8 cellular contexts compared by ENCODE assay signal in genomic region chr3:38497026-38497425, GRCh38. TPM values are rescaled to one million over a fixed set of nuclear protein-coding genes. Genes with fewer than 3 reads are reported as not detected.
DNase-seq lines count a peak whose midpoint lies in the region; ATAC-seq, FAIRE-seq and TF ChIP-seq lines count a peak whose summit lies in the region.

No MANE protein-coding gene starts in this region.

- no peaks in the 10 kb centered on the region for H3K23me2 ChIP-seq in H1 (ENCODE audit: low read depth, low read length)

- H3K18ac ChIP-seq in H1 (ENCODE audit: extremely low read depth, low read length) = no peak overlapping the region

- TF ChIP-seq CTCF in H1 (IDR thresholded peaks at IDR 0.05; ENCODE audit: control extremely low read depth in 1 of 3, insufficient read depth in 1 of 3, low read depth in 1 of 3, low read length in 3 of 3) (no peak), osteocyte (IDR thresholded peaks at IDR 0.05) (no peak), mucosa of descending colon (IDR thresholded peaks at IDR 0.05) (no peak)

- no peaks in the 10 kb centered on the region for H3K79me1 ChIP-seq in H1 (ENCODE audit: low read depth, low read length)

- peaks cover 12% of the 10 kb centered on the region for H3K4me1 Mint-ChIP-seq in osteocyte (ENCODE audit: unreplicated experiment)

- H3K56ac ChIP-seq in H1 (replicated peaks; ENCODE audit: insufficient read length, low read depth, low read length) = no peak overlapping the region

- H3K4ac ChIP-seq in H1 (replicated peaks; ENCODE audit: insufficient read length, low read depth, low read length) = no peak overlapping the region

- no peak overlapping the region for H2BK20ac ChIP-seq in H1 (ENCODE audit: low read length)

- no peak overlapping the region for H2BK12ac ChIP-seq in H1 (ENCODE audit: low read depth, low read length)

- H3K27ac ChIP-seq in H1 (ENCODE audit: low read depth, low read length) = no peak overlapping the region

- no peaks in the 10 kb centered on the region for H3K27me3 ChIP-seq in H1 (replicated peaks in 1 of 4; ENCODE audit: control insufficient read depth in 3 of 4, extremely low read depth in 1 of 4, insufficient read depth in 3 of 4, low read length in 3 of 4)

- no peak overlapping the region for H2AK5ac ChIP-seq in H1 (ENCODE audit: low read depth, low read length)

- CTCF ChIA-PET in H1 (lab: Charles Lee; ENCODE audit: partially characterized antibody) = interaction anchor here (0.6 to 3.8 kb wide), 24 partner anchors 9 to 379 kb away, joined by 3 to 28 read pairs (median 4); partner anchors contain the start of gene XYLB

- H4K91ac ChIP-seq in H1 (replicated peaks; ENCODE audit: insufficient read length, low read length) = no peak overlapping the region

- H4K20me1 ChIP-seq in H1 (replicated peaks in 1 of 2; ENCODE audit: control insufficient read depth in 1 of 2, insufficient read depth in 2 of 2, low read length in 2 of 2) = no peaks in the 10 kb centered on the region

- no peak overlapping the region for H2BK120ac ChIP-seq in H1 (replicated peaks; ENCODE audit: low read depth, low read length)

- H2BK15ac ChIP-seq in H1 (ENCODE audit: low read length) = no peak overlapping the region

- H3K4me1 ChIP-seq in H1 (replicated peaks in 1 of 4; ENCODE audit: control insufficient read depth in 3 of 4, insufficient read depth in 4 of 4, low read length in 3 of 4) (peaks cover 0 to 2% (median 0%) of the 10 kb centered on the region in 4 experiments; a peak in 1 of 7 replicates), mucosa of descending colon (ENCODE audit: low read depth) (peaks cover 5% of the 10 kb centered on the region)

- TF ChIP-seq EP300 in H1 (IDR thresholded peaks at IDR 0.05; ENCODE audit: borderline replicate concordance in 1 of 2, low read depth in 2 of 2, low read length in 2 of 2) = no peak

- H3K9ac ChIP-seq in H1 (replicated peaks in 1 of 4; ENCODE audit: extremely low read depth in 1 of 4, low read depth in 3 of 4, low read length in 3 of 4) = no peak overlapping the region

- no peaks in the 10 kb centered on the region for H3K9me3 Mint-ChIP-seq in osteocyte (ENCODE audit: unreplicated experiment)

- no peak overlapping the region for H3K14ac ChIP-seq in H1 (ENCODE audit: insufficient read length)

- FAIRE-seq in H1 (lab: Jason Lieb, UNC) = no peak

- H3K27ac Mint-ChIP-seq in osteocyte (ENCODE audit: unreplicated experiment) = peak overlapping the region; percentile 91

- H3K9me3 ChIP-seq in H1 (ENCODE audit: insufficient read depth in 2 of 2, low read depth in 1 of 2, low read length in 1 of 2) (no peaks in the 10 kb centered on the region), mucosa of descending colon (no peaks in the 10 kb centered on the region)

- peak overlapping the region; percentile 58 to 80 for H3K4me2 ChIP-seq in H1 (ENCODE audit: insufficient read depth in 1 of 2, low read depth in 2 of 2, low read length in 2 of 2)

- intact Hi-C loops in mucosa of descending colon (cut with DNase I, micrococcal nuclease) = no loop called here

- no peak overlapping the region for H2BK5ac ChIP-seq in H1 (ENCODE audit: low read depth, low read length)

- peak overlapping the region; percentile 97 for H3K4me3 Mint-ChIP-seq in osteocyte (ENCODE audit: unreplicated experiment)

- no peak overlapping the region for H2AFZ ChIP-seq in H1 (ENCODE audit: low read length)

- no peak overlapping the region for H4K5ac ChIP-seq in H1 (ENCODE audit: insufficient read length, low read depth, low read length)

- POLR2A ChIA-PET in H1 (lab: Charles Lee; ENCODE audit: partially characterized antibody) = interaction anchor here (0.7 to 2.0 kb wide), 10 partner anchors 11 to 1539 kb away, joined by 3 to 8 read pairs (median 4); partner anchors contain the start of genes ACAA1 and PLCD1

- H3K4me3 ChIP-seq in H1 (ENCODE audit: extremely low read depth in 1 of 4, insufficient read depth in 2 of 4, low read depth in 3 of 4, low read length in 4 of 4) (peak overlapping the region; percentile 51 to 85 (median 69); a peak in 7 of 8 replicates), mucosa of descending colon (no peak overlapping the region)

- WGBS in H1 (ENCODE audit: extremely low coverage in 1 of 2, insufficient coverage in 1 of 2, insufficient read length in 1 of 2, insufficient replicate concordance in 2 of 2, low coverage in 1 of 2, low lambda C conversion rate in 2 of 2, missing lambda C conversion rate in 1 of 2), 2 experiments = 70% methylated on average over 4 of the region's 4 CpGs; no CpG with 5 or more reads in 1 of the 2 experiments

- H3K79me2 ChIP-seq in H1 (ENCODE audit: control insufficient read depth in 1 of 2, insufficient read depth in 2 of 2, low read length in 2 of 2) = no peaks in the 10 kb centered on the region

- TF ChIP-seq POLR2A in H1 (IDR thresholded peaks at IDR 0.05; ENCODE audit: control extremely low read depth in 1 of 2, low read depth in 2 of 2, low read length in 2 of 2) = no peak

- TF ChIP-seq RAD21 in H1 (IDR thresholded peaks at IDR 0.05 in 1 of 2, conservative IDR thresholded peaks at IDR 0.05 in 1 of 2; ENCODE audit: low read depth in 2 of 2, low read length in 2 of 2) = no peak

- H3K36me3 Mint-ChIP-seq in osteocyte (ENCODE audit: unreplicated experiment) = peaks cover 14% of the 10 kb centered on the region

- ATAC-seq in GM21619 (IDR thresholded peaks at IDR 0.05; ENCODE audit: unreplicated experiment) (no peak), HG03571 (IDR thresholded peaks at IDR 0.05; ENCODE audit: unreplicated experiment) (no peak), mucosa of descending colon (no peak)

- H3K27me3 Mint-ChIP-seq in osteocyte (ENCODE audit: unreplicated experiment) = no peaks in the 10 kb centered on the region

- H4K8ac ChIP-seq in H1 (ENCODE audit: extremely low read depth, insufficient read depth, low read length) = no peak overlapping the region

- peak; percentile 44 for DNase-seq in EH (ENCODE audit: low read depth)
- peak; percentile 2 for DNase-seq in NCI-H524 treated with DMSO at 0.1 percent for 48 hours (lab: John Stamatoyannopoulos, UW)
- DNase-seq in H1 (ENCODE audit: low read depth in 1 of 2, low spot score in 2 of 2) = no peak
- no peak for DNase-seq in osteocyte (ENCODE audit: extremely low spot score, unreplicated experiment)
- no peak for DNase-seq in GOT3 (lab: John Stamatoyannopoulos, UW)
- DNase-seq in mucosa of descending colon = no peak

- H3K36me3 ChIP-seq in H1 (ENCODE audit: control insufficient read depth in 2 of 4, insufficient read depth in 4 of 4, low read length in 3 of 4) (peaks cover 0 to 7% (median 0%) of the 10 kb centered on the region in 4 experiments; a peak in 4 of 8 replicates), mucosa of descending colon (ENCODE audit: low read depth) (no peaks in the 10 kb centered on the region)

- no peak overlapping the region for H3K23ac ChIP-seq in H1 (ENCODE audit: insufficient read length)

TF ChIP-seq in H1, 55 proteins besides CTCF, POLR2A, EP300 and RAD21 (continues in another document):
- TF ChIP-seq CBX8 (IDR thresholded peaks at IDR 0.05; ENCODE audit: borderline replicate concordance, low read depth, low read length) = no peak
- no peak for TF ChIP-seq FOSL1 (IDR thresholded peaks at IDR 0.05; ENCODE audit: insufficient read depth, low read depth, low read length)
- no peak for TF ChIP-seq BACH1 (IDR thresholded peaks at IDR 0.05; ENCODE audit: low read length)
- no peak for TF ChIP-seq KDM5A (IDR thresholded peaks at IDR 0.05; ENCODE audit: low read length)
- TF ChIP-seq HDAC2 (IDR thresholded peaks at IDR 0.05; ENCODE audit: borderline replicate concordance in 1 of 2, low read depth in 2 of 2, low read length in 2 of 2) = no peak
- TF ChIP-seq SAP30 (IDR thresholded peaks at IDR 0.05; ENCODE audit: insufficient read depth, insufficient replicate concordance, low read length) = no peak
- no peak for TF ChIP-seq CHD1 (IDR thresholded peaks at IDR 0.05; ENCODE audit: low read depth, low read length)
- TF ChIP-seq BCL11A (IDR thresholded peaks at IDR 0.05; ENCODE audit: low read depth in 2 of 2, low read length in 2 of 2) = no peak

RNA-seq across cellular contexts. Expression of gene EXOG, which starts 0.9 kb away (rescaled TPM):
- 12.2 and 12.9 TPM in 2 replicates for total RNA-seq in H1 (2021; fragmentation: NEBNext Ultra II Directional; extraction: Animal tissue kit (Norgen Biotek cat#: 25700))
- 5.1 and 7.2 TPM in 2 replicates for polyA plus RNA-seq in H1 (2011; rRNA removed)
- polyA plus RNA-seq in H1 (2011; cell fraction: cytosol; rRNA removed) = 7.2 TPM
- polyA plus RNA-seq in H1 (2011; cell fraction: nucleus; rRNA removed) = 7.4 TPM
- 6.0 to 13.9 TPM (median 8.5 TPM) in 4 replicates for polyA plus RNA-seq in H1 (2012, experiment 1 of 2)
- 2.2 TPM for polyA plus RNA-seq in H1 (2012, experiment 2 of 2)
- polyA plus RNA-seq in H1 (2013, experiment 1 of 2) = 9.0 TPM
- 7.3 TPM for polyA plus RNA-seq in H1 (2013, experiment 2 of 2)
- 6.4 and 9.0 TPM in 2 replicates for polyA minus RNA-seq in H1 (2011; rRNA and poly(A)+ RNA removed)
- polyA minus RNA-seq in H1 (2011; cell fraction: cytosol; rRNA and poly(A)+ RNA removed) = 10.0 TPM
- polyA minus RNA-seq in H1 (2011; cell fraction: nucleus; rRNA and poly(A)+ RNA removed) = 10.2 TPM
- total RNA-seq in osteocyte (17.9 and 18.4 TPM in 2 replicates), mucosa of descending colon (10 to 100 TPM in 1 of 3 donors, 1 to 10 TPM in 2; 7.1 to 13.0 (median 8.7) TPM)

RNA-seq across cellular contexts. Expression of gene ACVR2B, which starts 43.3 kb away (rescaled TPM):
- total RNA-seq in H1 (2021; fragmentation: NEBNext Ultra II Directional; extraction: Animal tissue kit (Norgen Biotek cat#: 25700)) = 99.9 and 109 TPM in 2 replicates
- polyA plus RNA-seq in H1 (2011; rRNA removed) = 24.7 and 32.2 TPM in 2 replicates
- polyA plus RNA-seq in H1 (2011; cell fraction: cytosol; rRNA removed) = 25.3 TPM
- 44.4 TPM for polyA plus RNA-seq in H1 (2011; cell fraction: nucleus; rRNA removed)
- polyA plus RNA-seq in H1 (2012, experiment 1 of 2) = 24.3 to 39.1 TPM (median 27.4 TPM) in 4 replicates
- 3.9 TPM for polyA plus RNA-seq in H1 (2012, experiment 2 of 2)
- polyA plus RNA-seq in H1 (2013, experiment 1 of 2) = 33.2 TPM
- 34.2 TPM for polyA plus RNA-seq in H1 (2013, experiment 2 of 2)
- polyA minus RNA-seq in H1 (2011; rRNA and poly(A)+ RNA removed) = 195 and 241 TPM in 2 replicates
- 123 TPM for polyA minus RNA-seq in H1 (2011; cell fraction: cytosol; rRNA and poly(A)+ RNA removed)
- 86.1 TPM for polyA minus RNA-seq in H1 (2011; cell fraction: nucleus; rRNA and poly(A)+ RNA removed)
- total RNA-seq in osteocyte (9.4 and 10.3 TPM in 2 replicates), mucosa of descending colon (1 to 10 TPM; 4.3 to 9.6 (median 7.8) TPM)

Comparison
In these comparisons a context has a peak if more than half of its experiments do, and no peak if none do; other contexts are left out.
1. DNase-seq: peak in EH (single experiment) and NCI-H524 treated with DMSO at 0.1 percent for 48 hours (single experiment); none in H1 (0 of 2), osteocyte (single experiment), GOT3 (single experiment) and mucosa of descending colon (0 of 3).